1 cellular context compared by ENCODE assay signal in genomic region chr10:27646194-27646593, GRCh38.
TF ChIP-seq lines count a peak whose summit lies in the region.

No MANE protein-coding gene starts in this region.

TF ChIP-seq in IMR-90, 13 proteins besides CTCF, POLR2A, EP300 and RAD21:
- TF ChIP-seq CEBPB (IDR thresholded peaks at IDR 0.05; ENCODE audit: low read depth, low read length) (peak; percentile 85), SMC3 (IDR thresholded peaks at IDR 0.05; ENCODE audit: low read depth, low read length) (no peak), MAFK (IDR thresholded peaks at IDR 0.05; ENCODE audit: low read depth, low read length) (no peak), MXI1 (IDR thresholded peaks at IDR 0.05; ENCODE audit: borderline replicate concordance, low read depth, low read length) (no peak)
TF ChIP-seq in IMR-90: peak in this region for 1.
